ENCODE assay signal across 29 cellular contexts in genomic region chr22:19046719-19047609, GRCh38.
DNase-seq lines count a peak whose midpoint lies in the region; ATAC-seq, FAIRE-seq and TF ChIP-seq lines count a peak whose summit lies in the region.
"Had no signal": no experiment of that assay in that cellular context is flagged by ENCODE, and none has a peak within 500 bp of the region (broad histone marks: within the 10 kb centered on the region; RNA-seq: fewer than 3 reads in every experiment).

No MANE protein-coding gene starts in this region.

- no peak overlapping the region for H3K27ac Mint-ChIP-seq in activated naive CD8-positive, alpha-beta T cell treated with anti-CD3 and anti-CD28 coated beads, Interleukin-2, amount 10 ng/mL, durations not matched to agents 7 days and 5 days
- H3K27ac Mint-ChIP-seq in activated naive CD8-positive, alpha-beta T cell treated with anti-CD3 and anti-CD28 coated beads, Interleukin-2, amount 50 U/mL, for 24 hours, result no peak overlapping the region
- H3K27ac Mint-ChIP-seq: CD4-positive, alpha-beta T cell; HFFc6 had no signal

- H3K27ac ChIP-seq in kidney (ENCODE audit: low read depth in 2 of 2, low read length in 2 of 2), result no peak overlapping the region
- H3K27ac ChIP-seq: BLaER1 treated with 17β-estradiol and CSF1 and Interleukin-3, amounts not matched to agents 10 nM and 100 nM had no signal

- H3K9me3 ChIP-seq in kidney (ENCODE audit: control insufficient read depth in 1 of 2, low read length in 2 of 2), result no peaks in the 10 kb centered on the region
- H3K9me3 ChIP-seq in MG63, result no peaks in the 10 kb centered on the region
- H3K9me3 ChIP-seq: BLaER1 treated with 17β-estradiol and CSF1 and Interleukin-3, amounts not matched to agents 10 nM and 100 nM; HAP-1 had no signal

- H3K4me1 ChIP-seq in kidney (ENCODE audit: control insufficient read depth in 1 of 2, insufficient read depth in 1 of 2, low read depth in 1 of 2, low read length in 2 of 2), result no peaks in the 10 kb centered on the region
- H3K4me1 ChIP-seq: HAP-1 had no signal

- ATAC-seq in activated naive CD8-positive, alpha-beta T cell treated with anti-CD3 and anti-CD28 coated beads, Interleukin-2, amount 10 ng/mL, durations not matched to agents 7 days and 5 days (ENCODE audit: low read depth), result no peak
- no peak for ATAC-seq in activated naive CD8-positive, alpha-beta T cell treated with anti-CD3 and anti-CD28 coated beads, Interleukin-2, amount 50 U/mL, for 24 hours

- POLR2A ChIA-PET in activated naive CD8-positive, alpha-beta T cell treated with anti-CD3 and anti-CD28 coated beads, Interleukin-2, amount 10 ng/mL, durations not matched to agents 7 days and 5 days (lab: Charles Lee), result no interaction called here

- peaks cover 59 to 62% of the 10 kb centered on the region in 2 donors for H3K36me3 ChIP-seq in kidney (ENCODE audit: control insufficient read depth in 1 of 2, insufficient read depth in 2 of 2, low read length in 2 of 2)
- peaks cover 42% of the 10 kb centered on the region for H3K36me3 ChIP-seq in MG63

- H3K36me3 Mint-ChIP-seq in activated naive CD8-positive, alpha-beta T cell treated with anti-CD3 and anti-CD28 coated beads, Interleukin-2, amount 10 ng/mL, durations not matched to agents 7 days and 5 days, result peaks cover 13% of the 10 kb centered on the region
- H3K36me3 Mint-ChIP-seq in activated naive CD8-positive, alpha-beta T cell treated with anti-CD3 and anti-CD28 coated beads, Interleukin-2, amount 50 U/mL, for 24 hours (ENCODE audit: low read depth), result peaks cover 35% of the 10 kb centered on the region

- peaks cover 2% of the 10 kb centered on the region for H3K4me1 Mint-ChIP-seq in activated naive CD8-positive, alpha-beta T cell treated with anti-CD3 and anti-CD28 coated beads, Interleukin-2, amount 10 ng/mL, durations not matched to agents 7 days and 5 days
- no peaks in the 10 kb centered on the region for H3K4me1 Mint-ChIP-seq in activated naive CD8-positive, alpha-beta T cell treated with anti-CD3 and anti-CD28 coated beads, Interleukin-2, amount 50 U/mL, for 24 hours

- TF ChIP-seq CTCF in kidney (IDR thresholded peaks at IDR 0.05; ENCODE audit: borderline replicate concordance, extremely low read depth, insufficient read depth), result no peak

- no peaks in the 10 kb centered on the region for H3K9me3 Mint-ChIP-seq in activated naive CD8-positive, alpha-beta T cell treated with anti-CD3 and anti-CD28 coated beads, Interleukin-2, amount 10 ng/mL, durations not matched to agents 7 days and 5 days
- H3K9me3 Mint-ChIP-seq in activated naive CD8-positive, alpha-beta T cell treated with anti-CD3 and anti-CD28 coated beads, Interleukin-2, amount 50 U/mL, for 24 hours, result no peaks in the 10 kb centered on the region
- H3K9me3 Mint-ChIP-seq: CD4-positive, alpha-beta T cell; HFFc6 had no signal

- FAIRE-seq in kidney (lab: Jason Lieb, UNC), result no peak
- FAIRE-seq: A204.1, GM12891 had no signal

- H3K27me3 Mint-ChIP-seq in activated naive CD8-positive, alpha-beta T cell treated with anti-CD3 and anti-CD28 coated beads, Interleukin-2, amount 10 ng/mL, durations not matched to agents 7 days and 5 days, result no peaks in the 10 kb centered on the region
- H3K27me3 Mint-ChIP-seq in activated naive CD8-positive, alpha-beta T cell treated with anti-CD3 and anti-CD28 coated beads, Interleukin-2, amount 50 U/mL, for 24 hours, result no peaks in the 10 kb centered on the region
- H3K27me3 Mint-ChIP-seq: CD4-positive, alpha-beta T cell had no signal

- no peak overlapping the region for H3K4me3 ChIP-seq in kidney (ENCODE audit: low read length in 2 of 2)
- no peak overlapping the region for H3K4me3 ChIP-seq in MG63
- H3K4me3 ChIP-seq: BLaER1 treated with 17β-estradiol and CSF1 and Interleukin-3, amounts not matched to agents 10 nM and 100 nM; HAP-1 had no signal

- intact Hi-C loops in kidney (cut with DNase I), result no loop called here
- intact Hi-C loops in posterior vena cava (cut with DNase I), result loop anchor here in 1 of 2 donors (10.0 kb wide), 1 partner anchor 52 kb away; no protein-coding TSS in a partner anchor

- H3K9ac ChIP-seq in kidney (ENCODE audit: low read length in 2 of 2), result no peak overlapping the region
- H3K9ac ChIP-seq: BLaER1 treated with 17β-estradiol and CSF1 and Interleukin-3, amounts not matched to agents 10 nM and 100 nM had no signal

- DNase-seq in activated naive CD8-positive, alpha-beta T cell treated with anti-CD3 and anti-CD28 coated beads, Interleukin-2, amount 10 ng/mL, durations not matched to agents 7 days and 5 days, result peak; percentile 12
- no peak for DNase-seq in activated naive CD8-positive, alpha-beta T cell treated with anti-CD3 and anti-CD28 coated beads, Interleukin-2, amount 50 U/mL, for 24 hours
- peak; percentile 5 for DNase-seq in D341Med (ENCODE audit: low spot score)
- DNase-seq in kidney, result peak; percentile 32
- DNase-seq in posterior vena cava (ENCODE audit: low spot score), result peak; percentile 38
- no peak for DNase-seq in MG63
- no peak for DNase-seq in DMS114 treated with DMSO at 0.1 percent for 48 hours (lab: John Stamatoyannopoulos, UW; ENCODE audit: unreplicated experiment)
- DNase-seq in inferior parietal cortex (ENCODE audit: extremely low spot score), result no peak
- DNase-seq: CD4-positive, alpha-beta T cell; DMS79; EL; GF-D8; GOT3; HFFc6; KBM-7; NCI-H1105 treated with DMSO at 0.1 percent for 48 hours; NCI-H146; NCI-H1930; NCI-H2107; NCI-H446 treated with DMSO at 0.1 percent for 48 hours; NCI-H526; NCI-H82; NK-92 treated with Interleukin-12 subunit alpha and Interleukin-12 subunit beta, amount 100 ng/mL, for 24 hours; RPMI8226; SHP77 had no signal

- H3K27me3 ChIP-seq in MG63, result no peaks in the 10 kb centered on the region
- H3K27me3 ChIP-seq: BLaER1 treated with 17β-estradiol and CSF1 and Interleukin-3, amounts not matched to agents 10 nM and 100 nM had no signal

- no peak overlapping the region for H3K4me3 Mint-ChIP-seq in activated naive CD8-positive, alpha-beta T cell treated with anti-CD3 and anti-CD28 coated beads, Interleukin-2, amount 10 ng/mL, durations not matched to agents 7 days and 5 days
- no peak overlapping the region for H3K4me3 Mint-ChIP-seq in activated naive CD8-positive, alpha-beta T cell treated with anti-CD3 and anti-CD28 coated beads, Interleukin-2, amount 50 U/mL, for 24 hours
- H3K4me3 Mint-ChIP-seq: CD4-positive, alpha-beta T cell; HFFc6 had no signal

Comparison
In these comparisons a context has a peak if more than half of its experiments do, and no peak if none do; other contexts are left out.
1. DNase-seq: peak in activated naive CD8-positive, alpha-beta T cell treated with anti-CD3 and anti-CD28 coated beads, Interleukin-2, amount 10 ng/mL, durations not matched to agents 7 days and 5 days (single experiment), D341Med (single experiment), kidney (single experiment) and posterior vena cava (single experiment); none in activated naive CD8-positive, alpha-beta T cell treated with anti-CD3 and anti-CD28 coated beads, Interleukin-2, amount 50 U/mL, for 24 hours (single experiment), MG63 (single experiment), DMS114 treated with DMSO at 0.1 percent for 48 hours (single experiment) and inferior parietal cortex (single experiment).